Comparison of ENCODE assay signal across 8 cellular contexts in genomic region chr18:68714707-68715496, GRCh38. TPM values are rescaled to one million over a fixed set of nuclear protein-coding genes. Genes with fewer than 3 reads are reported as not detected.
DNase-seq lines count a peak whose midpoint lies in the region; ATAC-seq and TF ChIP-seq lines count a peak whose summit lies in the region.

TMX3 (minus strand) TSS chr18:68715108; CDS start chr18:68714981, 127 bp downstream.

- H3K27ac Mint-ChIP-seq in activated T-helper 17 cell treated with anti-CD3 and anti-CD28 coated beads, Interleukin-2, amount 50 U/mL, for 72 hours: peak within 1 kb of the TSS; percentile 91
- peak within 1 kb of the TSS; percentile 85 to 91 for H3K27ac Mint-ChIP-seq in natural killer cell

- intact Hi-C loops in natural killer cell (cut with micrococcal nuclease): loop anchor here (1.0 to 10.0 kb wide), 2 partner anchors 1230 to 1490 kb away; partner anchors contain the start of genes CD226 and RTTN

- peak; percentile 98 for ATAC-seq in activated T-helper 17 cell treated with anti-CD3 and anti-CD28 coated beads, Interleukin-2, amount 50 U/mL, for 72 hours (replicated peaks)
- ATAC-seq in natural killer cell: peak; percentile 98 to 99 (median 99)

- peak within 1 kb of the TSS; percentile 91 for H3K4me3 ChIP-seq in LNCaP clone FGC (ENCODE audit: low read depth, low read length)
- H3K4me3 ChIP-seq in fibroblast of mammary gland (ENCODE audit: control insufficient read depth, low read depth, low read length): peak within 1 kb of the TSS; percentile 90

- H3K36me3 Mint-ChIP-seq in activated T-helper 17 cell treated with anti-CD3 and anti-CD28 coated beads, Interleukin-2, amount 50 U/mL, for 72 hours (ENCODE audit: low read depth): peaks cover 42% of the 10 kb centered on the region
- H3K36me3 Mint-ChIP-seq in natural killer cell: no peaks in the 10 kb centered on the region

- CTCF ChIA-PET in RWPE1 (lab: Yijun Ruan, JAX): interaction anchor here (0.9 to 1.0 kb wide), 2 partner anchors 54 to 1492 kb away, joined by 3 to 9 read pairs; no protein-coding TSS in a partner anchor

- H3K4me1 Mint-ChIP-seq in activated T-helper 17 cell treated with anti-CD3 and anti-CD28 coated beads, Interleukin-2, amount 50 U/mL, for 72 hours: peaks cover 12% of the 10 kb centered on the region
- peaks cover 25 to 37% of the 10 kb centered on the region in 2 donors for H3K4me1 Mint-ChIP-seq in natural killer cell

- POLR2A ChIA-PET in RWPE1 (lab: Yijun Ruan, JAX; ENCODE audit: low non-redundant PET): no interaction called here

- TF ChIP-seq CTCF in LNCaP clone FGC (IDR thresholded peaks at IDR 0.05; ENCODE audit: control insufficient read depth, extremely low read depth, insufficient read depth): no peak
- no peak for TF ChIP-seq CTCF in RWPE1 (conservative IDR thresholded peaks at IDR 0.05; ENCODE audit: low read depth)
- no peak for TF ChIP-seq CTCF in fibroblast of mammary gland (conservative IDR thresholded peaks at IDR 0.05; ENCODE audit: control insufficient read depth, insufficient read depth, low read depth, low read length)
- TF ChIP-seq CTCF in natural killer cell (IDR thresholded peaks at IDR 0.05): no peak

- peak; percentile 95 for DNase-seq in Daoy (ENCODE audit: low read depth)
- DNase-seq in GOT3 (lab: John Stamatoyannopoulos, UW): peak; percentile 28
- peak; percentile 76 for DNase-seq in LNCaP clone FGC (ENCODE audit: low read depth)
- DNase-seq in RWPE1 (ENCODE audit: low spot score): peak; percentile 95
- DNase-seq in fibroblast of mammary gland (ENCODE audit: low read depth): peak; percentile 90
- DNase-seq in natural killer cell: peak; percentile 88
- peak; percentile 93 for DNase-seq in stimulated activated naive CD4-positive, alpha-beta T cell treated with Interleukin-2 at 50 U/mL for 16 hours (lab: John Stamatoyannopoulos, UW)

- peak within 1 kb of the TSS; percentile 82 for H3K27ac ChIP-seq in RWPE1

- H3K27me3 Mint-ChIP-seq in activated T-helper 17 cell treated with anti-CD3 and anti-CD28 coated beads, Interleukin-2, amount 50 U/mL, for 72 hours: no peaks in the 10 kb centered on the region
- no peaks in the 10 kb centered on the region for H3K27me3 Mint-ChIP-seq in natural killer cell (ENCODE audit: low read depth in 2 of 2)

- H3K4me3 Mint-ChIP-seq in activated T-helper 17 cell treated with anti-CD3 and anti-CD28 coated beads, Interleukin-2, amount 50 U/mL, for 72 hours: peak within 1 kb of the TSS; percentile 93
- H3K4me3 Mint-ChIP-seq in natural killer cell: peak within 1 kb of the TSS; percentile 97

- no peaks in the 10 kb centered on the region for H3K9me3 Mint-ChIP-seq in activated T-helper 17 cell treated with anti-CD3 and anti-CD28 coated beads, Interleukin-2, amount 50 U/mL, for 72 hours
- no peaks in the 10 kb centered on the region for H3K9me3 Mint-ChIP-seq in natural killer cell

RNA-seq across cellular contexts. Expression of gene TMX3, which starts in this region (rescaled TPM):
- total RNA-seq in Daoy (2014; rRNA removed; shearing (Covaris generic)): 39.6 and 43.4 TPM in 2 replicates
- total RNA-seq in activated T-helper 17 cell treated with anti-CD3 and anti-CD28 coated beads, Interleukin-2, amount 50 U/mL, for 72 hours: 10 to 100 TPM; 43.3 to 56.4 TPM
- 10 to 100 TPM; 60.2 to 63.9 (median 62.0) TPM for total RNA-seq in natural killer cell

Comparison
In these comparisons a context has a peak if more than half of its experiments do, and no peak if none do; other contexts are left out.
1. Peak in every context shown above with its lines: DNase-seq, ATAC-seq, H3K4me3 ChIP-seq and H3K27ac ChIP-seq.
2. DNase-seq: peak in every context shown above with its lines; median percentile 95 in Daoy; 95 in RWPE1; 93 in stimulated activated naive CD4-positive, alpha-beta T cell treated with Interleukin-2 at 50 U/mL for 16 hours; 90 in fibroblast of mammary gland; 88 in natural killer cell; 76 in LNCaP clone FGC; 28 in GOT3.